In genomic region chr14:67622675-67623074, GRCh38 we compare ENCODE assay signal across 8 cellular contexts. TPM values are rescaled to one million over a fixed set of nuclear protein-coding genes. Genes with fewer than 3 reads are reported as not detected.
DNase-seq lines count a peak whose midpoint lies in the region; ATAC-seq and TF ChIP-seq lines count a peak whose summit lies in the region.

No MANE protein-coding gene starts in this region.

- ATAC-seq in stimulated activated naive CD8-positive, alpha-beta T cell treated with anti-CD3 and anti-CD28 coated beads, Interleukin-15, Interleukin-2, amounts not matched to agents 100 U/mL and 50 U/mL, for 24 hours = no peak
- no peak for ATAC-seq in sciatic nerve

- no peak overlapping the region for H2AFZ ChIP-seq in trophoblast cell (ENCODE audit: insufficient read depth, low read length, poor library complexity)

- no peak overlapping the region for H3K14ac ChIP-seq in trophoblast cell (ENCODE audit: low read length)

- no peak overlapping the region for H4K91ac ChIP-seq in trophoblast cell (ENCODE audit: low read depth, low read length)

- H3K27me3 Mint-ChIP-seq in stimulated activated naive CD8-positive, alpha-beta T cell treated with anti-CD3 and anti-CD28 coated beads, Interleukin-15, Interleukin-2, amounts not matched to agents 100 ng/mL and 50 ng/mL, for 24 hours = peaks cover 9% of the 10 kb centered on the region

- no peaks in the 10 kb centered on the region for H3K9me3 Mint-ChIP-seq in stimulated activated naive CD8-positive, alpha-beta T cell treated with anti-CD3 and anti-CD28 coated beads, Interleukin-15, Interleukin-2, amounts not matched to agents 100 ng/mL and 50 ng/mL, for 24 hours

- intact Hi-C loops in esophagus muscularis mucosa (cut with DNase I) = no loop called here
- intact Hi-C loops in sciatic nerve (cut with DNase I) = no loop called here

- 28% methylated on average over 4 of the region's 4 CpGs for WGBS in esophagus muscularis mucosa
- WGBS in trophoblast cell (ENCODE audit: extremely low coverage, insufficient coverage, insufficient read length) = no CpG with 5 or more reads among the region's 4 CpGs

- peaks cover 38% of the 10 kb centered on the region for H3K4me1 Mint-ChIP-seq in stimulated activated naive CD8-positive, alpha-beta T cell treated with anti-CD3 and anti-CD28 coated beads, Interleukin-15, Interleukin-2, amounts not matched to agents 100 ng/mL and 50 ng/mL, for 24 hours (ENCODE audit: low read depth)

- no peak for DNase-seq in stimulated activated naive CD8-positive, alpha-beta T cell treated with anti-CD3 and anti-CD28 coated beads, Interleukin-15, Interleukin-2, amounts not matched to agents 100 U/mL and 50 U/mL, for 24 hours
- DNase-seq in SJSA1 (ENCODE audit: low read depth in 1 of 2, low spot score in 2 of 2) (peak; percentile 56 to 64), esophagus muscularis mucosa (ENCODE audit: extremely low spot score) (no peak), trophoblast cell (peak in 1 of 2 donors; percentile 20), sciatic nerve (ENCODE audit: low spot score) (no peak), SKM-1 treated with dmso at 0.1 percent for 144 hours (lab: John Stamatoyannopoulos, UW; ENCODE audit: unreplicated experiment) (no peak)
- no peak for DNase-seq in activated T-cell treated with anti-CD3 and anti-CD28 coated beads, Interleukin-2, amount 50 U/mL, for 1 hour

- H3K4me3 ChIP-seq in SJSA1 = no peak overlapping the region
- H3K4me3 ChIP-seq in esophagus muscularis mucosa = no peak overlapping the region
- H3K4me3 ChIP-seq in trophoblast cell (ENCODE audit: low read depth, low read length) = no peak overlapping the region

- H2BK5ac ChIP-seq in trophoblast cell (ENCODE audit: low read depth, low read length, poor library complexity) = no peak overlapping the region

- H3K18ac ChIP-seq in trophoblast cell (ENCODE audit: low read length) = no peak overlapping the region

- H4K8ac ChIP-seq in trophoblast cell (ENCODE audit: low read depth, low read length) = no peak overlapping the region

- H3K9me3 ChIP-seq in SJSA1 (replicated peaks) (no peaks in the 10 kb centered on the region), esophagus muscularis mucosa (no peaks in the 10 kb centered on the region), trophoblast cell (ENCODE audit: insufficient read depth, low read depth, low read length) (no peaks in the 10 kb centered on the region)

- peaks cover 5% of the 10 kb centered on the region for H3K36me3 Mint-ChIP-seq in stimulated activated naive CD8-positive, alpha-beta T cell treated with anti-CD3 and anti-CD28 coated beads, Interleukin-15, Interleukin-2, amounts not matched to agents 100 ng/mL and 50 ng/mL, for 24 hours (ENCODE audit: low read depth)

- H3K4me1 ChIP-seq in SJSA1 (replicated peaks) (peaks cover 17% of the 10 kb centered on the region), esophagus muscularis mucosa (peaks cover 22 to 47% (median 38%) of the 10 kb centered on the region in 4 donors), trophoblast cell (ENCODE audit: control insufficient read depth in 1 of 2, insufficient read depth in 2 of 2, low read length in 2 of 2) (peaks cover 4 to 6% of the 10 kb centered on the region in 2 experiments)

- TF ChIP-seq CTCF in esophagus muscularis mucosa (IDR thresholded peaks at IDR 0.05) = no peak

- no peak for TF ChIP-seq POLR2A in esophagus muscularis mucosa (IDR thresholded peaks at IDR 0.05; ENCODE audit: low read depth)

- H3K4me2 ChIP-seq in trophoblast cell (ENCODE audit: low read length) = no peak overlapping the region

- H3K27me3 ChIP-seq in SJSA1 (replicated peaks) (no peaks in the 10 kb centered on the region), esophagus muscularis mucosa (no peaks in the 10 kb centered on the region), trophoblast cell (ENCODE audit: insufficient read depth, low read length) (no peaks in the 10 kb centered on the region)

- no peak overlapping the region for H4K12ac ChIP-seq in trophoblast cell (ENCODE audit: low read depth, low read length)

- TF ChIP-seq EP300 in esophagus muscularis mucosa (IDR thresholded peaks at IDR 0.05) = no peak

- H3K23ac ChIP-seq in trophoblast cell (ENCODE audit: low read length) = no peak overlapping the region

- H3K36me3 ChIP-seq in SJSA1 (no peaks in the 10 kb centered on the region), esophagus muscularis mucosa (no peaks in the 10 kb centered on the region), trophoblast cell (ENCODE audit: control insufficient read depth in 1 of 2, insufficient read depth in 2 of 2, low read length in 2 of 2) (peaks cover 0 to 2% of the 10 kb centered on the region in 2 experiments)

- no peak overlapping the region for H2BK120ac ChIP-seq in trophoblast cell (ENCODE audit: insufficient read depth, low read length, poor library complexity)

- H3K27ac Mint-ChIP-seq in stimulated activated naive CD8-positive, alpha-beta T cell treated with anti-CD3 and anti-CD28 coated beads, Interleukin-15, Interleukin-2, amounts not matched to agents 100 ng/mL and 50 ng/mL, for 24 hours = peak overlapping the region; percentile 64

- no peak overlapping the region for H2BK12ac ChIP-seq in trophoblast cell (ENCODE audit: low read length)

- peaks cover 3% of the 10 kb centered on the region for H3K79me1 ChIP-seq in trophoblast cell (ENCODE audit: low read length)

- H3K4ac ChIP-seq in trophoblast cell (ENCODE audit: low read depth, low read length) = no peak overlapping the region

- no peak overlapping the region for H3K9ac ChIP-seq in trophoblast cell (ENCODE audit: low read length)

- H2AK5ac ChIP-seq in trophoblast cell (ENCODE audit: low read length) = no peak overlapping the region

- H3K27ac ChIP-seq in SJSA1 = peak overlapping the region; percentile 56
- peak overlapping the region; percentile 72 to 88 (median 78) for H3K27ac ChIP-seq in esophagus muscularis mucosa (replicated peaks in 1 of 4)
- H3K27ac ChIP-seq in trophoblast cell (ENCODE audit: low read depth, low read length) = peak overlapping the region; percentile 39

- peak overlapping the region; percentile 16 for H3K4me3 Mint-ChIP-seq in stimulated activated naive CD8-positive, alpha-beta T cell treated with anti-CD3 and anti-CD28 coated beads, Interleukin-15, Interleukin-2, amounts not matched to agents 100 ng/mL and 50 ng/mL, for 24 hours

- peaks cover 3% of the 10 kb centered on the region for H3K79me2 ChIP-seq in trophoblast cell (ENCODE audit: control insufficient read depth, insufficient read depth, low read length, poor library complexity)

RNA-seq across cellular contexts. Expression of gene ARG2, which starts 3.0 kb away (rescaled TPM):
- total RNA-seq in SJSA1 (2014; rRNA removed; shearing (Covaris generic)) = 4.9 and 7.4 TPM in 2 replicates
- total RNA-seq in esophagus muscularis mucosa (10 to 100 TPM in 3 of 4 donors, 1 to 10 TPM in 1; 5.8 to 15.1 (median 12.9) TPM), sciatic nerve (2.8 TPM)
- 23.7 and 24.7 TPM in 2 replicates for polyA plus RNA-seq in trophoblast cell (2013)

RNA-seq across cellular contexts. Expression of gene PIGH, which starts 22.6 kb away (rescaled TPM):
- total RNA-seq in SJSA1 (2014; rRNA removed; shearing (Covaris generic)) = 11.2 and 20.4 TPM in 2 replicates
- total RNA-seq in esophagus muscularis mucosa = 10 to 100 TPM; 21.6 to 26.4 (median 23.0) TPM
- 12.0 and 12.8 TPM in 2 replicates for polyA plus RNA-seq in trophoblast cell (2013)
- total RNA-seq in sciatic nerve = 21.6 TPM

RNA-seq across cellular contexts. Expression of gene VTI1B, which starts 51.8 kb away (rescaled TPM):
- total RNA-seq in SJSA1 (2014; rRNA removed; shearing (Covaris generic)) = 36.2 and 49.2 TPM in 2 replicates
- total RNA-seq in esophagus muscularis mucosa (100 to 1,000 TPM in 1 of 4 donors, 10 to 100 TPM in 3; 78.5 to 104 (median 83.3) TPM), sciatic nerve (111 TPM)
- 67.8 and 70.6 TPM in 2 replicates for polyA plus RNA-seq in trophoblast cell (2013)

Comparison
In these comparisons a context has a peak if more than half of its experiments do, and no peak if none do; other contexts are left out.
1. DNase-seq: peak in SJSA1 (2 of 2); none in stimulated activated naive CD8-positive, alpha-beta T cell treated with anti-CD3 and anti-CD28 coated beads, Interleukin-15, Interleukin-2, amounts not matched to agents 100 U/mL and 50 U/mL, for 24 hours (single experiment), esophagus muscularis mucosa (single experiment), sciatic nerve (single experiment), SKM-1 treated with dmso at 0.1 percent for 144 hours (single experiment) and activated T-cell treated with anti-CD3 and anti-CD28 coated beads, Interleukin-2, amount 50 U/mL, for 1 hour (single experiment).
2. Peak in every context shown above with its lines, with median percentiles within 50 percentile points of each other: H3K27ac ChIP-seq.